13 cellular contexts compared by ENCODE assay signal in the genomic region with DNA sequence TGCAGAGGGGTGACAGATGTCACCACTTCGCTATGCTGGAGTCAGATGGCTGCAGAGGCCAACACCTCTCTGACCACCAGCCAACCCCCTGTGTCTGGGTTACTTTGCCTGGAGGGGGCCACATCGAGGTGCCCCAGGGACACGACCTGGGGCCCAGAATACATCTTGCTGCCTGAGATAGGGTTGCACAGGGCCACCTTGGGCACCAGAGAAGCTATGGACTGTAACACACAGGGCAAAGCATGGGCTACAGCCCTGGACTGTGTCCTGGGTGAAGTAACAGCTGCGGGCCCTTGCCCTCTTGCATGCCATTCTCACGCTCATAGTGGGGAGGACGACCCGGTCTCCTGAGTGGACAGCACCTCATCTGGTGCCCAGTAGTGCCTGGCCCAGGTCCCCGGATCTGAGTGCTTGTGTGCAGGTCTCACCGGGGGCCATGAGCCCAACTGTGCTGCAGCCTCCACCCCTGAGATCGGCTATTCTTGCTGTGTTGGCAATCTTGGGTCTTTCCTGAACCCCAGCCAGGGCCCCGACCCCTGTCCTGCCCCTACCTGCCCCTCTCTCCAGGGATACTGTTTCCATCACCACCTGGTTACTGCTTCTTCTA.
DNase-seq lines count a peak whose midpoint lies in the region; TF ChIP-seq lines count a peak whose summit lies in the region.
"Had no signal": no experiment of that assay in that cellular context is flagged by ENCODE, and none has a peak within 500 bp of the region (broad histone marks: within the 10 kb centered on the region; RNA-seq: fewer than 3 reads in every experiment).

No MANE protein-coding gene starts in this region.

- TF ChIP-seq CTCF in RWPE1 (conservative IDR thresholded peaks at IDR 0.05; ENCODE audit: low read depth) (no peak), osteocyte (IDR thresholded peaks at IDR 0.05) (no peak), type B pancreatic cell (conservative IDR thresholded peaks at IDR 0.05) (no peak), stomach (IDR thresholded peaks at IDR 0.05) (no peak)

- peaks cover 16% of the 10 kb centered on the region for H3K27me3 Mint-ChIP-seq in osteocyte (ENCODE audit: unreplicated experiment)
- peaks cover 3% of the 10 kb centered on the region for H3K27me3 Mint-ChIP-seq in type B pancreatic cell
- H3K27me3 Mint-ChIP-seq: CD4-positive, alpha-beta memory T cell had no signal

- H3K36me3 Mint-ChIP-seq in osteocyte (ENCODE audit: unreplicated experiment) (no peaks in the 10 kb centered on the region), type B pancreatic cell (no peaks in the 10 kb centered on the region)
- H3K36me3 Mint-ChIP-seq: CD4-positive, alpha-beta memory T cell had no signal

- H3K27ac Mint-ChIP-seq in osteocyte (ENCODE audit: unreplicated experiment), result no peak overlapping the region
- no peak overlapping the region for H3K27ac Mint-ChIP-seq in type B pancreatic cell

- intact Hi-C loops in stomach (cut with DNase I; ENCODE audit: low total_unique reads), result no loop called here

- no peaks in the 10 kb centered on the region for H3K27me3 ChIP-seq in stomach
- H3K27me3 ChIP-seq: BE2C had no signal

- 68 to 91% (median 82%) methylated on average over 5 to 11 of the region's 11 CpGs for WGBS in stomach, 5 donors

- no peaks in the 10 kb centered on the region for H3K36me3 ChIP-seq in KOPT-K1 (ENCODE audit: insufficient read depth, low read length)
- no peaks in the 10 kb centered on the region for H3K36me3 ChIP-seq in stomach
- H3K36me3 ChIP-seq: BE2C had no signal

- H3K9me3 ChIP-seq in KOPT-K1 (ENCODE audit: insufficient read depth, low read length, poor library complexity, severe bottlenecking), result no peaks in the 10 kb centered on the region
- H3K9me3 ChIP-seq in stomach, result no peaks in the 10 kb centered on the region
- H3K9me3 ChIP-seq: BE2C had no signal

- POLR2A ChIA-PET in RWPE1 (lab: Yijun Ruan, JAX; ENCODE audit: low non-redundant PET), result no interaction called here

- no peaks in the 10 kb centered on the region for H3K4me1 Mint-ChIP-seq in osteocyte (ENCODE audit: unreplicated experiment)
- H3K4me1 Mint-ChIP-seq in type B pancreatic cell (ENCODE audit: unreplicated experiment), result peaks cover 11% of the 10 kb centered on the region

- H3K4me1 ChIP-seq in stomach, result peaks cover 0 to 11% (median 0%) of the 10 kb centered on the region in 4 donors
- H3K4me1 ChIP-seq: BE2C had no signal

- no peak for TF ChIP-seq EP300 in stomach (IDR thresholded peaks at IDR 0.05)

- H3K9me3 Mint-ChIP-seq in osteocyte (ENCODE audit: unreplicated experiment) (no peaks in the 10 kb centered on the region), type B pancreatic cell (no peaks in the 10 kb centered on the region)
- H3K9me3 Mint-ChIP-seq: CD4-positive, alpha-beta memory T cell had no signal

- H3K4me3 ChIP-seq in stomach, result no peak overlapping the region
- H3K4me3 ChIP-seq: GM12878, GM23248 had no signal

- H3K4me3 Mint-ChIP-seq in osteocyte (ENCODE audit: unreplicated experiment) (no peak overlapping the region), type B pancreatic cell (no peak overlapping the region)
- H3K4me3 Mint-ChIP-seq: CD4-positive, alpha-beta memory T cell had no signal

- TF ChIP-seq POLR2A in stomach (IDR thresholded peaks at IDR 0.05), result no peak

- no peak for DNase-seq in RWPE1 (ENCODE audit: low spot score)
- peak; percentile 78 for DNase-seq in osteocyte (ENCODE audit: extremely low spot score, unreplicated experiment)
- DNase-seq in type B pancreatic cell (ENCODE audit: extremely low spot score, unreplicated experiment), result peak; percentile 55
- no peak for DNase-seq in amygdala (lab: John Stamatoyannopoulos, UW)
- no peak for DNase-seq in stomach
- DNase-seq in glomerular visceral epithelial cell (ENCODE audit: extremely low spot score), result no peak
- DNase-seq: BE2C, DMS79, GM23248 had no signal

- H3K27ac ChIP-seq in KOPT-K1 (ENCODE audit: low read depth, low read length, poor library complexity, severe bottlenecking) (peak overlapping the region; percentile 35), RWPE1 (0 out of 2 replicates have a peak overlapping the region, but pooled peaks have one; percentile 57), stomach (no peak overlapping the region)
- H3K27ac ChIP-seq: C4-2B, GM23248 had no signal

- CTCF ChIA-PET in RWPE1 (lab: Yijun Ruan, JAX), result no interaction called here

Comparison
In these comparisons a context has a peak if more than half of its experiments do, and no peak if none do; other contexts are left out.
1. H3K27ac ChIP-seq: peak in KOPT-K1 (single experiment) and RWPE1 (single experiment); none in stomach (0 of 5).
2. DNase-seq: peak in osteocyte (single experiment) and type B pancreatic cell (single experiment); none in RWPE1 (single experiment), amygdala (0 of 56), stomach (single experiment) and glomerular visceral epithelial cell (single experiment).